ENCODE assay signal across 8 cellular contexts in genomic region chr3:31533169-31533870, GRCh38. TPM values are rescaled to one million over a fixed set of nuclear protein-coding genes. Genes with fewer than 3 reads are reported as not detected.
A peak's percentile ranks its signal among the peaks of the same experiment; 100 is the strongest.
DNase-seq lines count a peak whose midpoint lies in the region; ATAC-seq and TF ChIP-seq lines count a peak whose summit lies in the region.

No MANE protein-coding gene starts in this region.

- no peak overlapping the region for H4K5ac ChIP-seq in IMR-90 (ENCODE audit: low read depth, low read length)

- no peaks in the 10 kb centered on the region for H3K9me1 ChIP-seq in IMR-90 (ENCODE audit: insufficient read depth, low read length)

- no peaks in the 10 kb centered on the region for H3K27me3 Mint-ChIP-seq in CD4-positive, alpha-beta T cell
- no peaks in the 10 kb centered on the region for H3K27me3 Mint-ChIP-seq in dendritic cell treated with granulocyte-macrophage colony-stimulating factor and Interleukin-4, amounts not matched to agents 40 ng/mL and 50 ng/mL, for 4 days

- no peak for TF ChIP-seq CTCF in CD4-positive, alpha-beta T cell (IDR thresholded peaks at IDR 0.05)
- TF ChIP-seq CTCF in IMR-90 (conservative IDR thresholded peaks at IDR 0.05; ENCODE audit: low read depth, low read length) (no peak), lung (IDR thresholded peaks at IDR 0.05; ENCODE audit: control extremely low read depth, extremely low read depth) (no peak)

- in situ Hi-C loops in IMR-90 (cut with MboI; ENCODE audit: low sequenced_read_pairs): no loop called here

- no peaks in the 10 kb centered on the region for H3K27me3 ChIP-seq in CD4-positive, alpha-beta T cell (ENCODE audit: control insufficient read depth, insufficient read depth, low read length)
- H3K27me3 ChIP-seq in IMR-90 (ENCODE audit: control insufficient read depth, insufficient read depth, low read length): no peaks in the 10 kb centered on the region
- H3K27me3 ChIP-seq in lung (ENCODE audit: control insufficient read depth, insufficient read depth): no peaks in the 10 kb centered on the region

- peak overlapping the region; percentile 77 for H3K4me3 ChIP-seq in IMR-90 (ENCODE audit: insufficient read depth, low read depth, low read length)
- peak overlapping the region; percentile 62 for H3K4me3 ChIP-seq in lung

- peaks cover 39% of the 10 kb centered on the region for H3K4me1 Mint-ChIP-seq in CD4-positive, alpha-beta T cell (ENCODE audit: low read depth)
- H3K4me1 Mint-ChIP-seq in dendritic cell treated with granulocyte-macrophage colony-stimulating factor and Interleukin-4, amounts not matched to agents 40 ng/mL and 50 ng/mL, for 4 days (ENCODE audit: low read depth): peaks cover 14% of the 10 kb centered on the region

- H2BK20ac ChIP-seq in IMR-90 (ENCODE audit: low read depth, low read length): no peak overlapping the region

- H3K14ac ChIP-seq in IMR-90 (replicated peaks; ENCODE audit: low read depth, low read length): 0 out of 2 replicates have a peak overlapping the region, but pooled peaks have one; percentile 74

- H2BK120ac ChIP-seq in IMR-90 (ENCODE audit: low read depth, low read length): no peak overlapping the region

- WGBS in IMR-90 (ENCODE audit: extremely low coverage in 2 of 2, insufficient read length in 1 of 2), 2 experiments: 0% methylated on average over 49 of the region's 79 CpGs; no CpG with 5 or more reads in 1 of the 2 experiments
- WGBS in lung, 2 donors: 0 to 1% methylated on average over 50 to 79 of the region's 79 CpGs

- intact Hi-C loops in CD4-positive, alpha-beta T cell (cut with DNase I, micrococcal nuclease): loop anchor here (5.0 to 10.0 kb wide), 7 partner anchors 34 to 1534 kb away; partner anchors contain the start of genes CNOT10 (in 1 of the 2) and GPD1L (in 1 of the 2)
- intact Hi-C loops in IMR-90 (cut with micrococcal nuclease): loop anchor here (1.0 to 10.0 kb wide), 5 partner anchors 169 to 761 kb away; no protein-coding TSS in a partner anchor
- intact Hi-C loops in dendritic cell treated with granulocyte-macrophage colony-stimulating factor and Interleukin-4, amounts not matched to agents 40 ng/mL and 50 ng/mL, for 4 days (cut with micrococcal nuclease): loop anchor here (5.0 kb wide), 2 partner anchors 306 to 574 kb away; partner anchors contain the start of gene GPD1L

- peak overlapping the region; percentile 23; the same call in 1 of the 2 replicates for H3K4ac ChIP-seq in IMR-90 (ENCODE audit: low read depth, low read length)

- no peak overlapping the region; the same call in 1 of the 2 replicates for H3K56ac ChIP-seq in IMR-90 (ENCODE audit: extremely low read depth, insufficient read depth, low read length)

- H3K36me3 Mint-ChIP-seq in CD4-positive, alpha-beta T cell (ENCODE audit: low read depth): peaks cover 32% of the 10 kb centered on the region
- H3K36me3 Mint-ChIP-seq in dendritic cell treated with granulocyte-macrophage colony-stimulating factor and Interleukin-4, amounts not matched to agents 40 ng/mL and 50 ng/mL, for 4 days (ENCODE audit: low read depth): peaks cover 18% of the 10 kb centered on the region

- peaks cover 30% of the 10 kb centered on the region for H4K20me1 ChIP-seq in IMR-90 (ENCODE audit: insufficient read depth, low read length)

- H4K91ac ChIP-seq in IMR-90 (ENCODE audit: insufficient read depth, low read depth, low read length): no peak overlapping the region

- no TSS peak for BruUV-seq in IMR-90 (replicated peaks; lab: Mats Ljungman, UMichigan)

- no peak for TF ChIP-seq RAD21 in IMR-90 (IDR thresholded peaks at IDR 0.05; ENCODE audit: low read length)

- H3K27ac ChIP-seq in CD4-positive, alpha-beta T cell (ENCODE audit: low read depth, low read length): peak overlapping the region; percentile 98
- peak overlapping the region; percentile 92 for H3K27ac ChIP-seq in IMR-90 (ENCODE audit: insufficient read depth, low read length)
- H3K27ac ChIP-seq in lung (ENCODE audit: low read depth in 1 of 2, low read length in 1 of 2): peak overlapping the region; percentile 97 to 99

- CTCF ChIA-PET in CD4-positive, alpha-beta T cell (lab: Charles Lee): interaction anchor here (0.7 to 2.4 kb wide), 7 partner anchors 10 to 935 kb away, joined by 3 to 13 read pairs (median 4); no protein-coding TSS in a partner anchor
- CTCF ChIA-PET in IMR-90 (lab: Yijun Ruan, JAX): interaction anchor here (0.5 kb wide), 1 partner anchor 178 kb away, joined by 3 read pairs; no protein-coding TSS in a partner anchor

- no peak for ATAC-seq in CD4-positive, alpha-beta T cell (ENCODE audit: poor library complexity)
- peak; percentile 2 for ATAC-seq in GM21367 (IDR thresholded peaks at IDR 0.05; ENCODE audit: unreplicated experiment)
- peak; percentile 1 for ATAC-seq in IMR-90 (ENCODE audit: low read depth)
- ATAC-seq in lung (ENCODE audit: insufficient read depth, low FRiP score): no peak

- peak overlapping the region; percentile 96 for H3K27ac Mint-ChIP-seq in CD4-positive, alpha-beta T cell
- H3K27ac Mint-ChIP-seq in dendritic cell treated with granulocyte-macrophage colony-stimulating factor and Interleukin-4, amounts not matched to agents 40 ng/mL and 50 ng/mL, for 4 days: peak overlapping the region; percentile 97

- H2BK15ac ChIP-seq in IMR-90 (ENCODE audit: low read depth, low read length): no peak overlapping the region

- H3K23ac ChIP-seq in IMR-90 (ENCODE audit: low read depth, low read length): peak overlapping the region; percentile 52; the same call in 1 of the 2 replicates

- H3K9me3 ChIP-seq in CD4-positive, alpha-beta T cell (ENCODE audit: control insufficient read depth, low read length): no peaks in the 10 kb centered on the region
- H3K9me3 ChIP-seq in IMR-90 (ENCODE audit: control insufficient read depth, insufficient read depth, low read length): no peaks in the 10 kb centered on the region
- no peaks in the 10 kb centered on the region for H3K9me3 ChIP-seq in lung (ENCODE audit: control insufficient read depth in 2 of 2, insufficient read depth in 1 of 2, low read length in 1 of 2)

- H3K36me3 ChIP-seq in IMR-90 (ENCODE audit: control insufficient read depth, insufficient read depth, low read length): no peaks in the 10 kb centered on the region
- no peaks in the 10 kb centered on the region for H3K36me3 ChIP-seq in lung (ENCODE audit: control insufficient read depth in 2 of 2, insufficient read depth in 2 of 2, low read length in 2 of 2)

- peak overlapping the region; percentile 79 for H3K9ac ChIP-seq in IMR-90 (ENCODE audit: low read depth, low read length)

- no peaks in the 10 kb centered on the region for H3K9me3 Mint-ChIP-seq in CD4-positive, alpha-beta T cell
- no peaks in the 10 kb centered on the region for H3K9me3 Mint-ChIP-seq in dendritic cell treated with granulocyte-macrophage colony-stimulating factor and Interleukin-4, amounts not matched to agents 40 ng/mL and 50 ng/mL, for 4 days

- peak overlapping the region; percentile 67 for H2BK5ac ChIP-seq in IMR-90 (ENCODE audit: low read depth, low read length, poor library complexity, severe bottlenecking)

- H2AK5ac ChIP-seq in IMR-90 (ENCODE audit: low read depth, low read length): no peak overlapping the region

- peak overlapping the region; percentile 99 for H3K4me3 Mint-ChIP-seq in CD4-positive, alpha-beta T cell
- H3K4me3 Mint-ChIP-seq in dendritic cell treated with granulocyte-macrophage colony-stimulating factor and Interleukin-4, amounts not matched to agents 40 ng/mL and 50 ng/mL, for 4 days: peak overlapping the region; percentile 94

- H3K4me1 ChIP-seq in IMR-90 (ENCODE audit: control insufficient read depth, insufficient read depth, low read length) (no peaks in the 10 kb centered on the region), lung (ENCODE audit: control insufficient read depth in 2 of 2, insufficient read depth in 2 of 2, low read length in 2 of 2) (peaks cover 0 to 13% of the 10 kb centered on the region in 2 donors)

- peak overlapping the region; percentile 96 for H2AFZ ChIP-seq in IMR-90 (replicated peaks; ENCODE audit: low read length, poor library complexity)

- POLR2A ChIA-PET in CD4-positive, alpha-beta T cell (lab: Charles Lee): interaction anchor here (0.6 to 4.5 kb wide), 43 partner anchors 7 to 1907 kb away, joined by 3 to 179 read pairs (median 5); partner anchors contain the start of gene UBP1
- POLR2A ChIA-PET in IMR-90 (lab: Charles Lee; ENCODE audit: unreplicated experiment): interaction anchor here (0.6 kb wide), 1 partner anchor 726 kb away, joined by 4 read pairs; no protein-coding TSS in a partner anchor

- TF ChIP-seq POLR2A in IMR-90 (IDR thresholded peaks at IDR 0.05; ENCODE audit: low read depth, low read length): no peak

- no peak overlapping the region; the same call in 1 of the 2 replicates for H3K18ac ChIP-seq in IMR-90 (ENCODE audit: low read depth, low read length)

- peak overlapping the region; percentile 99 for H3K4me2 ChIP-seq in IMR-90 (ENCODE audit: low read depth, low read length)

- peak overlapping the region; percentile 92 for H2AK9ac ChIP-seq in IMR-90 (replicated peaks; ENCODE audit: low read depth, low read length, poor library complexity)

- dilution Hi-C loops in IMR-90 (cut with HindIII; ENCODE audit: low sequenced_read_pairs, unreplicated experiment): no loop called here

- peak overlapping the region in 1 of 2 experiments; percentile 41; a peak in 1 of 4 replicates for H4K8ac ChIP-seq in IMR-90 (ENCODE audit: low read depth in 2 of 2, low read length in 2 of 2)

- peaks cover 7 to 23% of the 10 kb centered on the region in 2 experiments; a peak in 2 of 4 replicates for H3K79me1 ChIP-seq in IMR-90 (ENCODE audit: low read depth in 1 of 2, low read length in 2 of 2)

- DNase-seq in CD4-positive, alpha-beta T cell: peak; percentile 37 to 66 (median 46)
- DNase-seq in IMR-90: peak; percentile 1
- DNase-seq in activated CD4-positive, alpha-beta T cell treated with anti-CD3 and anti-CD28 coated beads for 48 hours: peak; percentile 69
- DNase-seq in lung (ENCODE audit: low spot score): peak; percentile 52
- DNase-seq in stimulated activated CD8-positive, alpha-beta memory T cell treated with anti-CD3 and anti-CD28 coated beads, Interleukin-12 subunit alpha, Interleukin-12 subunit beta, amount 100 ng/mL, for 1 hour (ENCODE audit: low read depth): peak; percentile 20
- no peak for DNase-seq in NCI-H510A (lab: John Stamatoyannopoulos, UW)

RNA-seq across cellular contexts. Expression of gene STT3B, which starts 0.6 kb away (rescaled TPM):
- 100 to 1,000 TPM; 111 to 113 TPM for total RNA-seq in CD4-positive, alpha-beta T cell
- total RNA-seq in IMR-90 (2012; rRNA removed): 86.4 and 143 TPM in 2 replicates
- 35.6 and 45.5 TPM in 2 replicates for polyA plus RNA-seq in IMR-90 (2012; rRNA removed)
- 7.7 and 10.9 TPM in 2 replicates for polyA plus RNA-seq in IMR-90 (2012; cell fraction: cytosol; rRNA removed)
- 9.2 and 32.2 TPM in 2 replicates for polyA plus RNA-seq in IMR-90 (2012; cell fraction: nucleus; rRNA removed; ENCODE audit: low replicate concordance)
- total RNA-seq in lung: 100 to 1,000 TPM; 108 to 217 TPM
- 10 to 100 TPM; 39.3 to 62.8 TPM for polyA plus RNA-seq in lung

Comparison
In these comparisons a context has a peak if more than half of its experiments do, and no peak if none do; other contexts are left out.
1. ATAC-seq: peak in GM21367 (single experiment) and IMR-90 (single experiment); none in CD4-positive, alpha-beta T cell (single experiment) and lung (single experiment).
2. Peak in every context shown above with its lines, with median percentiles within 50 percentile points of each other: H3K27ac ChIP-seq.